1 cellular context compared by ENCODE assay signal in the genomic region with DNA sequence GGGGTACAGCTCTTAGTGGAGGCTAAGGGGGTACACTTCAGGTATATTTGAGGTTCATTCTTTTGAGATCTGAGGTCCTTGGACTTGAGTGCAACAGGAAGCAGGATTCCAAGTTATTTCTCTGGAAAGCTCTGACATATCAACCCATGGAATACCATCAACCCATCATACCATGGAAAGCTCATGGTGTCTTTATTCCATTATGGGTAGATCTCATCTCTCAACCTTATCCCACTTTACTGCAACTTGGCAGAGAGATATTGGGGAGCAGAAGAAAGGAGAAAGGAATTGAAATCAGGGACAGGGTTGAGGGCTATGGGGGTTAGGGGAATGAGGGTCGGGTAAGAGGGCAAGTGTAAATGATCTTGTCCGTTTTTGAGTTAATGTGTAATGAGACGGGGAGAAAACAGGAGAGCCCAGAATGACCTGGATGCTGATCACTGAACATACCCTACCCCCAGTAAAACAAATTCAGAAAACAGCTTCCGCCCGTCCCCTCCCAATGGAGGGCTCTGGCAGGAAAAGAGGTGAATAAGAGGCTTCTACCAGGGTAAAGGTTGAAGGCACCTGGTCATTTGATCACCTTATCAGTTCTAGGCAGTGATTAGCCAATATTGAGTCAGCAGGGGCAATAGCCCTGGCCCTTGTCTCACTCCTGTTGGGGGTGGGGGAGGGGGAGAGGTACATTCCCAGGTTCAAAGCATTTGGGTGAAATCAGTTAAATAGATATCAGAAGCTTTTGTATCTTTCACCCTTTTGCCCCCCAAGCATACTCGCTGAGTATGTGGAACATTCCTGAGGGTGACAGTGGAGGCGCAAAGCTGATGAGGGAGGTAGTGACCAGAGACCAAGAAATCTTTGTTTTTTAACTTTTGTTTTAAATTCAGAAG.
TF ChIP-seq lines count a peak whose summit lies in the region.

No MANE protein-coding gene starts in this region.

TF ChIP-seq in HepG2, 621 proteins besides CTCF, POLR2A, EP300 and RAD21 (continued from another document and continues in another):
- TF ChIP-seq, protein P1, sequence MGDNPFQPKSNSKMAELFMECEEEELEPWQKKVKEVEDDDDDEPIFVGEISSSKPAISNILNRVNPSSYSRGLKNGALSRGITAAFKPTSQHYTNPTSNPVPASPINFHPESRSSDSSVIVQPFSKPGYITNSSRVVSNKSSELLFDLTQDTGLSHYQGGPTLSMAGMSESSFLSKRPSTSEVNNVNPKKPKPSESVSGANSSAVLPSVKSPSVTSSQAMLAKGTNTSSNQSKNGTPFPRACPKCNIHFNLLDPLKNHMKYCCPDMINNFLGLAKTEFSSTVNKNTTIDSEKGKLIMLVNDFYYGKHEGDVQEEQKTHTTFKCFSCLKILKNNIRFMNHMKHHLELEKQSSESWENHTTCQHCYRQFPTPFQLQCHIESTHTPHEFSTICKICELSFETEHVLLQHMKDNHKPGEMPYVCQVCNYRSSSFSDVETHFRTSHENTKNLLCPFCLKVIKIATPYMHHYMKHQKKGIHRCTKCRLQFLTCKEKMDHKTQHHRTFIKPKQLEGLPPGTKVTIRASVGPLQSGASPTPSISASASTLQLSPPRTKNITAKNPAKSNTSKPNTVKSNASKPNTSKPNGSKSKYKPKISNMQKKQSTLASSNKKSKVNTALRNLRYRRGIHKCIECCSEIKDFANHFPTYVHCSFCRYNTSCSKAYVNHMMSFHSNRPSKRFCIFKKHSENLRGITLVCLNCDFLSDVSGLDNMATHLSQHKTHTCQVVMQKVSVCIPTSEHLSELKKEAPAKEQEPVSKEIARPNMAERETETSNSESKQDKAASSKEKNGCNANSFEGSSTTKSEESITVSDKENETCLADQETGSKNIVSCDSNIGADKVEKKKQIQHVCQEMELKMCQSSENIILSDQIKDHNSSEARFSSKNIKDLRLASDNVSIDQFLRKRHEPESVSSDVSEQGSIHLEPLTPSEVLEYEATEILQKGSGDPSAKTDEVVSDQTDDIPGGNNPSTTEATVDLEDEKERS (CRISPR knock-in tag; IDR thresholded peaks at IDR 0.05): 0 out of 2 replicates have a peak, but pooled peaks have one; percentile 11
- TF ChIP-seq NFE2L2 (IDR thresholded peaks at IDR 0.05; ENCODE audit: low read length): no peak
- TF ChIP-seq PAWR (CRISPR knock-in tag; IDR thresholded peaks at IDR 0.05; ENCODE audit: borderline replicate concordance): no peak
- TF ChIP-seq TGIF2 (CRISPR knock-in tag; IDR thresholded peaks at IDR 0.05): peak; percentile 77
- TF ChIP-seq, protein P2, sequence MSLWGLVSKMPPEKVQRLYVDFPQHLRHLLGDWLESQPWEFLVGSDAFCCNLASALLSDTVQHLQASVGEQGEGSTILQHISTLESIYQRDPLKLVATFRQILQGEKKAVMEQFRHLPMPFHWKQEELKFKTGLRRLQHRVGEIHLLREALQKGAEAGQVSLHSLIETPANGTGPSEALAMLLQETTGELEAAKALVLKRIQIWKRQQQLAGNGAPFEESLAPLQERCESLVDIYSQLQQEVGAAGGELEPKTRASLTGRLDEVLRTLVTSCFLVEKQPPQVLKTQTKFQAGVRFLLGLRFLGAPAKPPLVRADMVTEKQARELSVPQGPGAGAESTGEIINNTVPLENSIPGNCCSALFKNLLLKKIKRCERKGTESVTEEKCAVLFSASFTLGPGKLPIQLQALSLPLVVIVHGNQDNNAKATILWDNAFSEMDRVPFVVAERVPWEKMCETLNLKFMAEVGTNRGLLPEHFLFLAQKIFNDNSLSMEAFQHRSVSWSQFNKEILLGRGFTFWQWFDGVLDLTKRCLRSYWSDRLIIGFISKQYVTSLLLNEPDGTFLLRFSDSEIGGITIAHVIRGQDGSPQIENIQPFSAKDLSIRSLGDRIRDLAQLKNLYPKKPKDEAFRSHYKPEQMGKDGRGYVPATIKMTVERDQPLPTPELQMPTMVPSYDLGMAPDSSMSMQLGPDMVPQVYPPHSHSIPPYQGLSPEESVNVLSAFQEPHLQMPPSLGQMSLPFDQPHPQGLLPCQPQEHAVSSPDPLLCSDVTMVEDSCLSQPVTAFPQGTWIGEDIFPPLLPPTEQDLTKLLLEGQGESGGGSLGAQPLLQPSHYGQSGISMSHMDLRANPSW (CRISPR knock-in tag; IDR thresholded peaks at IDR 0.05; ENCODE audit: borderline replicate concordance): no peak; the same call in 1 of the 2 replicates
- TF ChIP-seq, protein P3, sequence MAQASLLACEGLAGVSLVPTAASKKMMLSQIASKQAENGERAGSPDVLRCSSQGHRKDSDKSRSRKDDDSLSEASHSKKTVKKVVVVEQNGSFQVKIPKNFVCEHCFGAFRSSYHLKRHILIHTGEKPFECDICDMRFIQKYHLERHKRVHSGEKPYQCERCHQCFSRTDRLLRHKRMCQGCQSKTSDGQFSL (CRISPR knock-in tag; IDR thresholded peaks at IDR 0.05): no peak
- TF ChIP-seq ZNF30 (CRISPR knock-in tag; IDR thresholded peaks at IDR 0.05): no peak
- no peak for TF ChIP-seq ZNF546 (CRISPR knock-in tag; conservative IDR thresholded peaks at IDR 0.05)
- TF ChIP-seq ZNF563 (CRISPR knock-in tag; IDR thresholded peaks at IDR 0.05): no peak
- TF ChIP-seq ZFP62 (CRISPR knock-in tag; IDR thresholded peaks at IDR 0.05): no peak
- TF ChIP-seq ZFP1 (CRISPR knock-in tag; IDR thresholded peaks at IDR 0.05): no peak
- TF ChIP-seq CEBPG (CRISPR knock-in tag; IDR thresholded peaks at IDR 0.05): peak; percentile 96
- no peak for TF ChIP-seq ZNF598 (CRISPR knock-in tag; IDR thresholded peaks at IDR 0.05; ENCODE audit: borderline replicate concordance)
- no peak for TF ChIP-seq ZNF550 (CRISPR knock-in tag; IDR thresholded peaks at IDR 0.05; ENCODE audit: borderline replicate concordance)
- peak; percentile 62 for TF ChIP-seq JUND (CRISPR knock-in tag; IDR thresholded peaks at IDR 0.05)
- TF ChIP-seq PCBP2 (optimal IDR thresholded peaks at IDR 0.05; ENCODE audit: low read depth, low read length, poor library complexity, severe bottlenecking): no peak
- no peak for TF ChIP-seq HNRNPH1 (optimal IDR thresholded peaks at IDR 0.05; ENCODE audit: low read depth, low read length)
- TF ChIP-seq ZFY (CRISPR knock-in tag; IDR thresholded peaks at IDR 0.05): no peak
- TF ChIP-seq SOX5 (CRISPR knock-in tag; IDR thresholded peaks at IDR 0.05; ENCODE audit: borderline replicate concordance): peak; percentile 83
- TF ChIP-seq FOXK1 (CRISPR knock-in tag; IDR thresholded peaks at IDR 0.05; ENCODE audit: borderline replicate concordance, low read depth): peak; percentile 67; the same call in 1 of the 2 replicates
- TF ChIP-seq ZNF850 (CRISPR knock-in tag; conservative IDR thresholded peaks at IDR 0.05): no peak
- TF ChIP-seq SAFB2 (CRISPR knock-in tag; IDR thresholded peaks at IDR 0.05; ENCODE audit: borderline replicate concordance, low read depth): no peak
- TF ChIP-seq, protein P4, sequence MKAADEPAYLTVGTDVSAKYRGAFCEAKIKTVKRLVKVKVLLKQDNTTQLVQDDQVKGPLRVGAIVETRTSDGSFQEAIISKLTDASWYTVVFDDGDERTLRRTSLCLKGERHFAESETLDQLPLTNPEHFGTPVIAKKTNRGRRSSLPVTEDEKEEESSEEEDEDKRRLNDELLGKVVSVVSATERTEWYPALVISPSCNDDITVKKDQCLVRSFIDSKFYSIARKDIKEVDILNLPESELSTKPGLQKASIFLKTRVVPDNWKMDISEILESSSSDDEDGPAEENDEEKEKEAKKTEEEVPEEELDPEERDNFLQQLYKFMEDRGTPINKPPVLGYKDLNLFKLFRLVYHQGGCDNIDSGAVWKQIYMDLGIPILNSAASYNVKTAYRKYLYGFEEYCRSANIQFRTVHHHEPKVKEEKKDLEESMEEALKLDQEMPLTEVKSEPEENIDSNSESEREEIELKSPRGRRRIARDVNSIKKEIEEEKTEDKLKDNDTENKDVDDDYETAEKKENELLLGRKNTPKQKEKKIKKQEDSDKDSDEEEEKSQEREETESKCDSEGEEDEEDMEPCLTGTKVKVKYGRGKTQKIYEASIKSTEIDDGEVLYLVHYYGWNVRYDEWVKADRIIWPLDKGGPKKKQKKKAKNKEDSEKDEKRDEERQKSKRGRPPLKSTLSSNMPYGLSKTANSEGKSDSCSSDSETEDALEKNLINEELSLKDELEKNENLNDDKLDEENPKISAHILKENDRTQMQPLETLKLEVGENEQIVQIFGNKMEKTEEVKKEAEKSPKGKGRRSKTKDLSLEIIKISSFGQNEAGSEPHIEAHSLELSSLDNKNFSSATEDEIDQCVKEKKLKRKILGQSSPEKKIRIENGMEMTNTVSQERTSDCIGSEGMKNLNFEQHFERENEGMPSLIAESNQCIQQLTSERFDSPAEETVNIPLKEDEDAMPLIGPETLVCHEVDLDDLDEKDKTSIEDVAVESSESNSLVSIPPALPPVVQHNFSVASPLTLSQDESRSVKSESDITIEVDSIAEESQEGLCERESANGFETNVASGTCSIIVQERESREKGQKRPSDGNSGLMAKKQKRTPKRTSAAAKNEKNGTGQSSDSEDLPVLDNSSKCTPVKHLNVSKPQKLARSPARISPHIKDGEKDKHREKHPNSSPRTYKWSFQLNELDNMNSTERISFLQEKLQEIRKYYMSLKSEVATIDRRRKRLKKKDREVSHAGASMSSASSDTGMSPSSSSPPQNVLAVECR (CRISPR knock-in tag; IDR thresholded peaks at IDR 0.05; ENCODE audit: borderline replicate concordance): 0 out of 2 replicates have a peak, but pooled peaks have one; percentile 39
- no peak for TF ChIP-seq ZNF678 (CRISPR knock-in tag; IDR thresholded peaks at IDR 0.05)
- TF ChIP-seq NPAS2 (CRISPR knock-in tag; IDR thresholded peaks at IDR 0.05; ENCODE audit: borderline replicate concordance): no peak
- TF ChIP-seq ZNF564 (CRISPR knock-in tag; IDR thresholded peaks at IDR 0.05): no peak
- no peak for TF ChIP-seq ZNF510 (CRISPR knock-in tag; IDR thresholded peaks at IDR 0.05; ENCODE audit: low read depth)
- TF ChIP-seq CREM (IDR thresholded peaks at IDR 0.05): peak; percentile 92
- TF ChIP-seq CREM (CRISPR knock-in tag; IDR thresholded peaks at IDR 0.05): no peak
- TF ChIP-seq IKZF1 (IDR thresholded peaks at IDR 0.05): no peak
- TF ChIP-seq CHCHD3 (CRISPR knock-in tag; IDR thresholded peaks at IDR 0.05): no peak
- TF ChIP-seq ZNF724P (CRISPR knock-in tag; IDR thresholded peaks at IDR 0.05; ENCODE audit: borderline replicate concordance): 0 out of 2 replicates have a peak, but pooled peaks have one; percentile 39
- 0 out of 2 replicates have a peak, but pooled peaks have one; percentile 43 for TF ChIP-seq ONECUT2 (CRISPR knock-in tag; IDR thresholded peaks at IDR 0.05)
- no peak for TF ChIP-seq SALL2 (CRISPR knock-in tag; IDR thresholded peaks at IDR 0.05)
- no peak; the same call in 1 of the 2 replicates for TF ChIP-seq MYNN (CRISPR knock-in tag; IDR thresholded peaks at IDR 0.05; ENCODE audit: low read depth)
- no peak for TF ChIP-seq SSRP1 (CRISPR knock-in tag; IDR thresholded peaks at IDR 0.05)
- TF ChIP-seq, protein P5, sequence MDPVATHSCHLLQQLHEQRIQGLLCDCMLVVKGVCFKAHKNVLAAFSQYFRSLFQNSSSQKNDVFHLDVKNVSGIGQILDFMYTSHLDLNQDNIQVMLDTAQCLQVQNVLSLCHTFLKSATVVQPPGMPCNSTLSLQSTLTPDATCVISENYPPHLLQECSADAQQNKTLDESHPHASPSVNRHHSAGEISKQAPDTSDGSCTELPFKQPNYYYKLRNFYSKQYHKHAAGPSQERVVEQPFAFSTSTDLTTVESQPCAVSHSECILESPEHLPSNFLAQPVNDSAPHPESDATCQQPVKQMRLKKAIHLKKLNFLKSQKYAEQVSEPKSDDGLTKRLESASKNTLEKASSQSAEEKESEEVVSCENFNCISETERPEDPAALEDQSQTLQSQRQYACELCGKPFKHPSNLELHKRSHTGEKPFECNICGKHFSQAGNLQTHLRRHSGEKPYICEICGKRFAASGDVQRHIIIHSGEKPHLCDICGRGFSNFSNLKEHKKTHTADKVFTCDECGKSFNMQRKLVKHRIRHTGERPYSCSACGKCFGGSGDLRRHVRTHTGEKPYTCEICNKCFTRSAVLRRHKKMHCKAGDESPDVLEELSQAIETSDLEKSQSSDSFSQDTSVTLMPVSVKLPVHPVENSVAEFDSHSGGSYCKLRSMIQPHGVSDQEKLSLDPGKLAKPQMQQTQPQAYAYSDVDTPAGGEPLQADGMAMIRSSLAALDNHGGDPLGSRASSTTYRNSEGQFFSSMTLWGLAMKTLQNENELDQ (CRISPR knock-in tag; IDR thresholded peaks at IDR 0.05; ENCODE audit: borderline replicate concordance): peak; percentile 12; the same call in 1 of the 2 replicates
- no peak for TF ChIP-seq ZKSCAN8 (CRISPR knock-in tag; IDR thresholded peaks at IDR 0.05; ENCODE audit: borderline replicate concordance)
- 0 out of 2 replicates have a peak, but pooled peaks have one; percentile 72 for TF ChIP-seq TSC22D2 (CRISPR knock-in tag; IDR thresholded peaks at IDR 0.05; ENCODE audit: borderline replicate concordance)
- peak; percentile 93 for TF ChIP-seq ASH2L (IDR thresholded peaks at IDR 0.05; ENCODE audit: insufficient read length, low read depth, low read length)
- no peak for TF ChIP-seq ZNF552 (CRISPR knock-in tag; IDR thresholded peaks at IDR 0.05; ENCODE audit: borderline replicate concordance)
- no peak; the same call in 1 of the 2 replicates for TF ChIP-seq ZNF12 (CRISPR knock-in tag; IDR thresholded peaks at IDR 0.05)
- TF ChIP-seq, protein P6, sequence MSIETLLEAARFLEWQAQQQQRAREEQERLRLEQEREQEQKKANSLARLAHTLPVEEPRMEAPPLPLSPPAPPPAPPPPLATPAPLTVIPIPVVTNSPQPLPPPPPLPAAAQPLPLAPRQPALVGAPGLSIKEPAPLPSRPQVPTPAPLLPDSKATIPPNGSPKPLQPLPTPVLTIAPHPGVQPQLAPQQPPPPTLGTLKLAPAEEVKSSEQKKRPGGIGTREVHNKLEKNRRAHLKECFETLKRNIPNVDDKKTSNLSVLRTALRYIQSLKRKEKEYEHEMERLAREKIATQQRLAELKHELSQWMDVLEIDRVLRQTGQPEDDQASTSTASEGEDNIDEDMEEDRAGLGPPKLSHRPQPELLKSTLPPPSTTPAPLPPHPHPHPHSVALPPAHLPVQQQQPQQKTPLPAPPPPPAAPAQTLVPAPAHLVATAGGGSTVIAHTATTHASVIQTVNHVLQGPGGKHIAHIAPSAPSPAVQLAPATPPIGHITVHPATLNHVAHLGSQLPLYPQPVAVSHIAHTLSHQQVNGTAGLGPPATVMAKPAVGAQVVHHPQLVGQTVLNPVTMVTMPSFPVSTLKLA (IDR thresholded peaks at IDR 0.05): no peak
- TF ChIP-seq ZNF619 (CRISPR knock-in tag; IDR thresholded peaks at IDR 0.05): no peak
- TF ChIP-seq, protein P7, sequence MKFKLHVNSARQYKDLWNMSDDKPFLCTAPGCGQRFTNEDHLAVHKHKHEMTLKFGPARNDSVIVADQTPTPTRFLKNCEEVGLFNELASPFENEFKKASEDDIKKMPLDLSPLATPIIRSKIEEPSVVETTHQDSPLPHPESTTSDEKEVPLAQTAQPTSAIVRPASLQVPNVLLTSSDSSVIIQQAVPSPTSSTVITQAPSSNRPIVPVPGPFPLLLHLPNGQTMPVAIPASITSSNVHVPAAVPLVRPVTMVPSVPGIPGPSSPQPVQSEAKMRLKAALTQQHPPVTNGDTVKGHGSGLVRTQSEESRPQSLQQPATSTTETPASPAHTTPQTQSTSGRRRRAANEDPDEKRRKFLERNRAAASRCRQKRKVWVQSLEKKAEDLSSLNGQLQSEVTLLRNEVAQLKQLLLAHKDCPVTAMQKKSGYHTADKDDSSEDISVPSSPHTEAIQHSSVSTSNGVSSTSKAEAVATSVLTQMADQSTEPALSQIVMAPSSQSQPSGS (CRISPR knock-in tag; IDR thresholded peaks at IDR 0.05): peak; percentile 80
- peak; percentile 49; the same call in 1 of the 2 replicates for TF ChIP-seq NCOR1 (IDR thresholded peaks at IDR 0.05; ENCODE audit: borderline replicate concordance, low read length)
- TF ChIP-seq ZFAT (CRISPR knock-in tag; conservative IDR thresholded peaks at IDR 0.05): no peak
- peak; percentile 60; the same call in 1 of the 2 replicates for TF ChIP-seq ZBTB20 (CRISPR knock-in tag; IDR thresholded peaks at IDR 0.05; ENCODE audit: borderline replicate concordance, low read depth)
- peak; percentile 96 for TF ChIP-seq RXRA (CRISPR knock-in tag; IDR thresholded peaks at IDR 0.05)
- no peak for TF ChIP-seq ZFP36 (IDR thresholded peaks at IDR 0.05; ENCODE audit: borderline replicate concordance, low read depth, low read length, partially characterized antibody)
